ENCODE assay signal across 8 cellular contexts in the genomic region with DNA sequence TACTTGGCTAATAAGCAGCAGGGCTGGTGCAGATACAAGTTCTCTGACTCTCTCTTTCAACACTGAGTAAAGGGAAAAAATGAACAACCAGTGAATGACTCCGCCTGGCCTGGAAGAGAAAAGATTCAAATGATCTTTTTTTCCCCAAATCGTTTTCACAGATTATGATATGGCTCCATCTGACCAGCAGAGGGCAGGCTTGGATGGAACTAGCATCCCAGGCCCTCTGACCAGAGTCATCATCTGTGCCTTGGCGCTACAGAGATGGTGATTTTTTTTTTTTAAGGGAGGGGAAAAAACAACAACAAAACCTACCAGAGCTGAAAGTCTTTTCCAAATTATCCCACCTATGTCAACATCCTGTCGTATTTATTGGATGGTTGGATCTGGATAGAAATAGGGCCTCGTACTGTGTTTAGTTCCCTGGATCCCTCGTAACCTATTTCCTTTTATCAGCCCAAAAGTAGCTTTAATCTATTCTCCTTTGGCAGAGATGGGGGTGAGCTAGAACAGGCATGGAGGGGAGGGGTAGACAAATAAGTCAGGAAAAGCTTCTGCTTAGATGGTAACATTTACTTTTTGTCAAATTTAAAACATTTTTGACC.
DNase-seq lines count a peak whose midpoint lies in the region; ATAC-seq and TF ChIP-seq lines count a peak whose summit lies in the region.

No MANE protein-coding gene starts in this region.

- DNase-seq in SKM-1 treated with dmso at 0.1 percent for 144 hours (lab: John Stamatoyannopoulos, UW; ENCODE audit: unreplicated experiment): peak; percentile 18
- DNase-seq in SKM-1 (lab: John Stamatoyannopoulos, UW; ENCODE audit: unreplicated experiment): no peak
- peak; percentile 20 for DNase-seq in NCI-H1417 treated with DMSO at 0.1 percent for 48 hours (lab: John Stamatoyannopoulos, UW)
- no peak for DNase-seq in activated B cell treated with CpG ODN at 0.5 μM for 24 hours
- DNase-seq in effector memory CD8-positive, alpha-beta T cell: peak; percentile 12 to 18 (median 18)
- DNase-seq in medulla oblongata (ENCODE audit: extremely low spot score): peak; percentile 74
- peak; percentile 6 for DNase-seq in stimulated activated CD8-positive, alpha-beta memory T cell treated with anti-CD3 and anti-CD28 coated beads, Interleukin-7, amount 100 ng/mL, for 24 hours (ENCODE audit: low read depth)

- peaks cover 3% of the 10 kb centered on the region for H3K27me3 Mint-ChIP-seq in activated B cell treated with CpG ODN at 0.5 μM for 24 hours
- H3K27me3 Mint-ChIP-seq in effector memory CD8-positive, alpha-beta T cell: no peaks in the 10 kb centered on the region

- no peak overlapping the region for H3K4me3 Mint-ChIP-seq in activated B cell treated with CpG ODN at 0.5 μM for 24 hours
- no peak overlapping the region for H3K4me3 Mint-ChIP-seq in effector memory CD8-positive, alpha-beta T cell

- H3K9me3 Mint-ChIP-seq in activated B cell treated with CpG ODN at 0.5 μM for 24 hours: no peaks in the 10 kb centered on the region
- H3K9me3 Mint-ChIP-seq in effector memory CD8-positive, alpha-beta T cell: no peaks in the 10 kb centered on the region

- H3K36me3 Mint-ChIP-seq in activated B cell treated with CpG ODN at 0.5 μM for 24 hours (ENCODE audit: low read depth): no peaks in the 10 kb centered on the region
- H3K36me3 Mint-ChIP-seq in effector memory CD8-positive, alpha-beta T cell (ENCODE audit: insufficient read depth): no peaks in the 10 kb centered on the region

- H3K27ac Mint-ChIP-seq in activated B cell treated with CpG ODN at 0.5 μM for 24 hours: no peak overlapping the region
- no peak overlapping the region for H3K27ac Mint-ChIP-seq in effector memory CD8-positive, alpha-beta T cell

- POLR2A ChIA-PET in activated B cell treated with CpG ODN at 0.5 μM for 24 hours (lab: Charles Lee): no interaction called here

- intact Hi-C loops in activated B cell treated with CpG ODN at 0.5 μM for 24 hours (cut with micrococcal nuclease): loop anchor here (1.0 to 5.0 kb wide), 3 partner anchors 413 to 551 kb away; no protein-coding TSS in a partner anchor

- H3K4me1 Mint-ChIP-seq in activated B cell treated with CpG ODN at 0.5 μM for 24 hours: no peaks in the 10 kb centered on the region
- H3K4me1 Mint-ChIP-seq in effector memory CD8-positive, alpha-beta T cell (ENCODE audit: low read depth in 2 of 2): no peaks in the 10 kb centered on the region

- ATAC-seq in HG02623 (IDR thresholded peaks at IDR 0.05; ENCODE audit: unreplicated experiment) (peak; percentile 81), activated B cell treated with CpG ODN at 0.5 μM for 24 hours (ENCODE audit: low read depth) (peak; percentile 50)
- peak; percentile 48 for ATAC-seq in effector memory CD8-positive, alpha-beta T cell (replicated peaks)

- CTCF ChIA-PET in activated B cell treated with CpG ODN at 0.5 μM for 24 hours (lab: Charles Lee): interaction anchor here (0.7 to 1.5 kb wide), 2 partner anchors 158 to 421 kb away, joined by 3 to 4 read pairs; no protein-coding TSS in a partner anchor

- TF ChIP-seq CTCF in activated B cell treated with CpG ODN at 0.5 μM for 24 hours (IDR thresholded peaks at IDR 0.05): peak; percentile 23

Comparison
In these comparisons a context has a peak if more than half of its experiments do, and no peak if none do; other contexts are left out.
1. DNase-seq: peak in SKM-1 treated with dmso at 0.1 percent for 144 hours (single experiment), NCI-H1417 treated with DMSO at 0.1 percent for 48 hours (single experiment), effector memory CD8-positive, alpha-beta T cell (3 of 3), medulla oblongata (single experiment) and stimulated activated CD8-positive, alpha-beta memory T cell treated with anti-CD3 and anti-CD28 coated beads, Interleukin-7, amount 100 ng/mL, for 24 hours (single experiment); none in SKM-1 (single experiment) and activated B cell treated with CpG ODN at 0.5 μM for 24 hours (single experiment).
2. Peak in every context shown above with its lines, with median percentiles within 50 percentile points of each other: ATAC-seq.